Comparison of ENCODE assay signal across 11 cellular contexts in genomic region chr2:10327896-10328666, GRCh38. TPM values are rescaled to one million over a fixed set of nuclear protein-coding genes. Genes with fewer than 3 reads are reported as not detected.
DNase-seq lines count a peak whose midpoint lies in the region; ATAC-seq and TF ChIP-seq lines count a peak whose summit lies in the region.
"Had no signal": no experiment of that assay in that cellular context is flagged by ENCODE, and none has a peak within 500 bp of the region (broad histone marks: within the 10 kb centered on the region; RNA-seq: fewer than 3 reads in every experiment).

No MANE protein-coding gene starts in this region.

- CTCF ChIA-PET in Panc1 (lab: Charles Lee) = interaction anchor here (0.6 kb wide), 1 partner anchor 104 kb away, joined by 3 read pairs; no protein-coding TSS in a partner anchor

- no peak overlapping the region for H3K4me2 ChIP-seq in GM23338
- H3K4me2 ChIP-seq in neural progenitor cell = no peak overlapping the region

- no peaks in the 10 kb centered on the region for H3K9me3 ChIP-seq in Panc1 (ENCODE audit: control insufficient read depth, insufficient read depth, low read depth, low read length)
- H3K9me3 ChIP-seq in neural progenitor cell (ENCODE audit: low read depth) = no peaks in the 10 kb centered on the region

- DNase-seq in NCI-H2029 (lab: John Stamatoyannopoulos, UW) (peak; percentile 63), NCI-H2029 treated with DMSO at 0.1 percent for 48 hours (lab: John Stamatoyannopoulos, UW) (no peak), DMS53 treated with DMSO at 0.1 percent for 48 hours (lab: John Stamatoyannopoulos, UW; ENCODE audit: unreplicated experiment) (peak; percentile 54), Panc1 (ENCODE audit: low read depth, low spot score) (no peak), islet precursor cell (peak; percentile 60), GM23338 (ENCODE audit: low spot score) (no peak), neural progenitor cell (ENCODE audit: low spot score) (no peak)
- DNase-seq: ACHN; activated CD8-positive, alpha-beta memory T cell treated with anti-CD3 and anti-CD28 coated beads, Interleukin-2, amount 50 U/mL, for 48 hours; KBM-7 had no signal

- POLR2A ChIA-PET in Panc1 (lab: Charles Lee) = interaction anchor here (0.7 kb wide), 1 partner anchor 80 kb away, joined by 3 read pairs; no protein-coding TSS in a partner anchor

- H3K36me3 Mint-ChIP-seq in GM23338 (ENCODE audit: low read depth) = peaks cover 5% of the 10 kb centered on the region; the same call in 1 of the 3 replicates
- peaks cover 2% of the 10 kb centered on the region for H3K36me3 Mint-ChIP-seq in neural progenitor cell

- in situ Hi-C loops in Panc1 (cut with HindIII; ENCODE audit: low pct_unique_long_range_greater_than_20kb, low sequenced_read_pairs) = no loop called here

- no peaks in the 10 kb centered on the region; the same call in 1 of the 2 replicates for H3K36me3 ChIP-seq in Panc1 (ENCODE audit: control insufficient read depth, insufficient read depth, low read length)
- no peaks in the 10 kb centered on the region for H3K36me3 ChIP-seq in GM23338 (ENCODE audit: insufficient read depth)
- H3K36me3 ChIP-seq in neural progenitor cell = no peaks in the 10 kb centered on the region

- H3F3A ChIP-seq in GM23338 (replicated peaks; ENCODE audit: low read depth) (no peaks in the 10 kb centered on the region), neural progenitor cell (ENCODE audit: low read depth) (peaks cover 10% of the 10 kb centered on the region)

- H3K27ac ChIP-seq in Panc1 (ENCODE audit: low read length) = peak overlapping the region; percentile 99
- no peak overlapping the region for H3K27ac ChIP-seq in GM23338 (ENCODE audit: low read depth)
- no peak overlapping the region for H3K27ac ChIP-seq in neural progenitor cell

- H3K9ac ChIP-seq in neural progenitor cell = no peak overlapping the region

- H3K27me3 ChIP-seq in Panc1 (ENCODE audit: control insufficient read depth, insufficient read depth, low read length) (no peaks in the 10 kb centered on the region), GM23338 (ENCODE audit: insufficient read depth) (no peaks in the 10 kb centered on the region), neural progenitor cell (no peaks in the 10 kb centered on the region)

- TF ChIP-seq CTCF in Panc1 (IDR thresholded peaks at IDR 0.05) = no peak
- TF ChIP-seq CTCF in GM23338 (conservative IDR thresholded peaks at IDR 0.05; ENCODE audit: low read depth in 2 of 2) = no peak
- no peak for TF ChIP-seq CTCF in neural progenitor cell (IDR thresholded peaks at IDR 0.05)

- H3K9me3 Mint-ChIP-seq in GM23338 (peaks cover 6% of the 10 kb centered on the region; the same call in 1 of the 3 replicates), neural progenitor cell (no peaks in the 10 kb centered on the region)

- H3K4me1 ChIP-seq in Panc1 (ENCODE audit: control insufficient read depth, insufficient read depth, low read length) = peaks cover 97% of the 10 kb centered on the region
- H3K4me1 ChIP-seq in GM23338 (ENCODE audit: insufficient read depth) = peaks cover 41% of the 10 kb centered on the region; the same call in 1 of the 2 replicates
- peaks cover 38% of the 10 kb centered on the region for H3K4me1 ChIP-seq in neural progenitor cell

- H4K20me1 ChIP-seq in GM23338 (replicated peaks; ENCODE audit: insufficient read depth) = no peaks in the 10 kb centered on the region
- H4K20me1 ChIP-seq in neural progenitor cell (ENCODE audit: low read depth) = no peaks in the 10 kb centered on the region

- no peak overlapping the region for H2AFZ ChIP-seq in GM23338
- H2AFZ ChIP-seq in neural progenitor cell (replicated peaks) = no peak overlapping the region

- peaks cover 91% of the 10 kb centered on the region for H3K4me1 Mint-ChIP-seq in GM23338
- peaks cover 73% of the 10 kb centered on the region for H3K4me1 Mint-ChIP-seq in neural progenitor cell

- BruUV-seq in Panc1 (replicated peaks; lab: Mats Ljungman, UMichigan) = TSS peak; percentile 34

- peaks cover 9% of the 10 kb centered on the region for H3K27me3 Mint-ChIP-seq in GM23338 (ENCODE audit: insufficient read depth, low read depth, poor library complexity)
- peaks cover 7% of the 10 kb centered on the region for H3K27me3 Mint-ChIP-seq in neural progenitor cell (ENCODE audit: insufficient read depth, low read depth)

- no peak overlapping the region for H3K4me3 Mint-ChIP-seq in GM23338
- no peak overlapping the region for H3K4me3 Mint-ChIP-seq in neural progenitor cell

- no peak overlapping the region for H3K27ac Mint-ChIP-seq in GM23338
- no peak overlapping the region for H3K27ac Mint-ChIP-seq in neural progenitor cell

- ATAC-seq in Panc1 = no peak
- ATAC-seq in HG03159 (IDR thresholded peaks at IDR 0.05; ENCODE audit: unreplicated experiment) = no peak
- ATAC-seq in GM23338 = no peak

- 0 out of 4 replicates have a peak overlapping the region, but pooled peaks of 1 of the 2 experiments have one; percentile 2 for H3K4me3 ChIP-seq in Panc1 (ENCODE audit: low read depth in 2 of 2, low read length in 2 of 2)
- no peak overlapping the region for H3K4me3 ChIP-seq in GM23338
- no peak overlapping the region for H3K4me3 ChIP-seq in neural progenitor cell

- intact Hi-C loops in Panc1 (cut with micrococcal nuclease; ENCODE audit: unreplicated experiment) = no loop called here

- H3K79me2 ChIP-seq in GM23338 (replicated peaks; ENCODE audit: insufficient read depth) = no peaks in the 10 kb centered on the region
- no peaks in the 10 kb centered on the region for H3K79me2 ChIP-seq in neural progenitor cell (ENCODE audit: low read depth)

- no peaks in the 10 kb centered on the region for H3K9me2 ChIP-seq in GM23338 (ENCODE audit: insufficient read depth)

TF ChIP-seq in GM23338, 12 proteins besides CTCF, POLR2A, EP300 and RAD21:
- TF ChIP-seq EZH2 (IDR thresholded peaks at IDR 0.05; ENCODE audit: low read depth, unreplicated experiment) (no peak), NANOG (IDR thresholded peaks at IDR 0.05; ENCODE audit: borderline replicate concordance) (no peak), JUNB (IDR thresholded peaks at IDR 0.05; ENCODE audit: unreplicated experiment) (no peak), ETS1 (IDR thresholded peaks at IDR 0.05) (no peak), STAT1 (IDR thresholded peaks at IDR 0.05; ENCODE audit: unreplicated experiment) (no peak), ZNF114 (CRISPR knock-in tag; IDR thresholded peaks at IDR 0.05) (no peak), CREB1 (CRISPR knock-in tag; IDR thresholded peaks at IDR 0.05; ENCODE audit: low read depth) (no peak)

RNA-seq across cellular contexts. Expression of gene HPCAL1, which starts 25.4 kb away (rescaled TPM):
- 234 TPM for total RNA-seq in Panc1 (2021; ENCODE audit: unreplicated experiment)
- 556 TPM for polyA plus RNA-seq in Panc1 (2012; ENCODE audit: insufficient read length)
- total RNA-seq in GM23338 (2014; rRNA removed; shearing (Covaris generic)) = 14.8 and 25.4 TPM in 2 replicates
- 8.3 and 9.7 TPM in 2 replicates for polyA plus RNA-seq in GM23338 (2016; fragmentation: Nextera tagmentation; extraction: Ambion mirVana)
- total RNA-seq in neural progenitor cell (ENCODE audit: low replicate concordance) = 3.7 and 8.0 TPM in 2 replicates

Comparison
In these comparisons a context has a peak if more than half of its experiments do, and no peak if none do; other contexts are left out.
1. DNase-seq: peak in NCI-H2029 (single experiment), DMS53 treated with DMSO at 0.1 percent for 48 hours (single experiment) and islet precursor cell (single experiment); none in NCI-H2029 treated with DMSO at 0.1 percent for 48 hours (single experiment), Panc1 (single experiment), GM23338 (single experiment) and neural progenitor cell (single experiment).